Comparison of ENCODE assay signal across 8 cellular contexts in the genomic region with DNA sequence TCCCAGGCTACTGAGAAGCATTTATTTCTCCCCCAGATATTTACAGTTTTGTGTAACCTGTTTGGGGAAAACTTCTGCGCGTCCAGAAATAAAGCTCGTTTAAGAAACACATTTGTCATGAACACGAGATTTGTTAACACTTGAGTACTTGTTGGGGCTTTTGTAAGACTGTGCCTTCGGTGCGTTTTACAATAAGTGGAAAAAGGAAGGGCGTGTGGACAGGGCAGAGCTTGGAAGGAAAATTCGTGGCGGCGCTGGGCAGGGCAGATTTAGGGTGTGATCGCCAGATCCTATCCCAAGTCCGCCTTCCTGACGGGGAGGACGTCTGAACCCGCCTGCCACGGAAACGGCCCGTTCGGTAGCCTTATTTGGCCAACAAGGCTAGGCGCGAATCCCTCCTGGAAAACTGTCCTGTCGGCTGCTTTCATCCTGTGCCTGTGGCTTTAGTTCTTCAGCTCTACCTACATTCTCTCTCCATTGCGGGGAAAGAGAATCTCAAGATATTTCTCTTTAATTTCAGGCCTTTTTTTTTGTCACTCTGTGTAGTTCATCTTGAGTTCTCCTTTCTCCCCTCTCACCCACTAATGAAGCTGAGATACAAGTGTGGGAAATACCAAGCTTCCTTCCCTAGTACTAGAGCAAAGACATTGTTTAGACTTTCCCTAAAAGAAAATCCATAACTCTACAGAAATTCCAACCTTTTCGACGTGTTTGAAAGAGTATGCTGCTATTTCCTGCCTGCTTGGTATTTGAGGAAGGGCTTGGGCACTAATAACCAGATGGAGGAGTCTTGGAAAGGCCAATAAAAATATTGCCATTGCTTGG. TPM values are rescaled to one million over a fixed set of nuclear protein-coding genes. Genes with fewer than 3 reads are reported as not detected.
DNase-seq lines count a peak whose midpoint lies in the region; ATAC-seq and TF ChIP-seq lines count a peak whose summit lies in the region.

No MANE protein-coding gene starts in this region.

- H3K9me3 ChIP-seq in RWPE2 (ENCODE audit: severe bottlenecking) (no peaks in the 10 kb centered on the region), hepatocyte (ENCODE audit: low read depth) (no peaks in the 10 kb centered on the region)

- ATAC-seq in HG03175 (IDR thresholded peaks at IDR 0.05; ENCODE audit: unreplicated experiment) (peak; percentile 12), RWPE2 (ENCODE audit: low read depth) (peak; percentile 69), HG02571 (IDR thresholded peaks at IDR 0.05; ENCODE audit: unreplicated experiment) (no peak)

- WGBS in hepatocyte (ENCODE audit: low lambda C conversion rate, missing lambda C conversion rate) = 1% methylated on average over 25 of the region's 25 CpGs

- in situ Hi-C loops in astrocyte of the spinal cord (cut with HindIII; ENCODE audit: low sequenced_read_pairs) = no loop called here

- DNase-seq in A172 (ENCODE audit: low spot score) (peak; percentile 66), RWPE2 (ENCODE audit: low spot score) (peak; percentile 89), astrocyte of the spinal cord (ENCODE audit: low read depth, low spot score) (peak; percentile 89), hepatocyte (ENCODE audit: low spot score) (peak; percentile 75), posterior vena cava (ENCODE audit: low spot score) (peak; percentile 96)

- H3K4me3 ChIP-seq in GM12875 (ENCODE audit: low read depth, low read length) (peak overlapping the region; percentile 98), RWPE2 (ENCODE audit: severe bottlenecking) (peak overlapping the region; percentile 98), astrocyte of the spinal cord (ENCODE audit: low read depth, low read length) (peak overlapping the region; percentile 88), hepatocyte (peak overlapping the region; percentile 82)

- intact Hi-C loops in posterior vena cava (cut with DNase I) = no loop called here

- no peaks in the 10 kb centered on the region for H4K20me1 ChIP-seq in hepatocyte (ENCODE audit: insufficient read depth, poor library complexity, severe bottlenecking)

- H2AFZ ChIP-seq in hepatocyte = peak overlapping the region; percentile 50

- no peak for TF ChIP-seq CTCF in GM12875 (IDR thresholded peaks at IDR 0.05; ENCODE audit: borderline replicate concordance, insufficient read depth, low read depth, low read length)
- TF ChIP-seq CTCF in RWPE2 (IDR thresholded peaks at IDR 0.05; ENCODE audit: poor library complexity, severe bottlenecking) = no peak
- no peak for TF ChIP-seq CTCF in astrocyte of the spinal cord (IDR thresholded peaks at IDR 0.05; ENCODE audit: low read depth, low read length)
- TF ChIP-seq CTCF in hepatocyte (IDR thresholded peaks at IDR 0.05; ENCODE audit: poor library complexity) = no peak

- peaks cover 51% of the 10 kb centered on the region for H3K79me2 ChIP-seq in hepatocyte

- peak overlapping the region; percentile 80 for H3K4me2 ChIP-seq in hepatocyte

- H3K27me3 ChIP-seq in RWPE2 (ENCODE audit: insufficient read depth, poor library complexity, severe bottlenecking) = no peaks in the 10 kb centered on the region
- no peaks in the 10 kb centered on the region for H3K27me3 ChIP-seq in hepatocyte

- no peaks in the 10 kb centered on the region for H3K9me2 ChIP-seq in hepatocyte (replicated peaks; ENCODE audit: insufficient read depth)

- peaks cover 49% of the 10 kb centered on the region for H3K36me3 ChIP-seq in RWPE2 (ENCODE audit: low read depth)
- H3K36me3 ChIP-seq in hepatocyte (replicated peaks; ENCODE audit: insufficient read depth, low read depth) = no peaks in the 10 kb centered on the region

- H3K27ac ChIP-seq in RWPE2 (ENCODE audit: poor library complexity, severe bottlenecking) = peak overlapping the region; percentile 82
- H3K27ac ChIP-seq in hepatocyte = peak overlapping the region; percentile 97

- H3K4me1 ChIP-seq in RWPE2 (ENCODE audit: insufficient read depth, poor library complexity, severe bottlenecking) (peaks cover 48% of the 10 kb centered on the region), hepatocyte (ENCODE audit: insufficient read depth) (peaks cover 18% of the 10 kb centered on the region)

RNA-seq across cellular contexts. Expression of gene PDLIM5, which starts 0.9 kb away (rescaled TPM):
- total RNA-seq in A172 (2014; rRNA removed; shearing (Covaris generic)) = 14.1 and 17.5 TPM in 2 replicates
- total RNA-seq in hepatocyte = 121 and 122 TPM in 2 replicates
- polyA plus RNA-seq in hepatocyte = 88.7 and 97.1 TPM in 2 replicates
- 100 to 1,000 TPM; 418 to 594 TPM for total RNA-seq in posterior vena cava
